ENCODE assay signal across 8 cellular contexts in the genomic region with DNA sequence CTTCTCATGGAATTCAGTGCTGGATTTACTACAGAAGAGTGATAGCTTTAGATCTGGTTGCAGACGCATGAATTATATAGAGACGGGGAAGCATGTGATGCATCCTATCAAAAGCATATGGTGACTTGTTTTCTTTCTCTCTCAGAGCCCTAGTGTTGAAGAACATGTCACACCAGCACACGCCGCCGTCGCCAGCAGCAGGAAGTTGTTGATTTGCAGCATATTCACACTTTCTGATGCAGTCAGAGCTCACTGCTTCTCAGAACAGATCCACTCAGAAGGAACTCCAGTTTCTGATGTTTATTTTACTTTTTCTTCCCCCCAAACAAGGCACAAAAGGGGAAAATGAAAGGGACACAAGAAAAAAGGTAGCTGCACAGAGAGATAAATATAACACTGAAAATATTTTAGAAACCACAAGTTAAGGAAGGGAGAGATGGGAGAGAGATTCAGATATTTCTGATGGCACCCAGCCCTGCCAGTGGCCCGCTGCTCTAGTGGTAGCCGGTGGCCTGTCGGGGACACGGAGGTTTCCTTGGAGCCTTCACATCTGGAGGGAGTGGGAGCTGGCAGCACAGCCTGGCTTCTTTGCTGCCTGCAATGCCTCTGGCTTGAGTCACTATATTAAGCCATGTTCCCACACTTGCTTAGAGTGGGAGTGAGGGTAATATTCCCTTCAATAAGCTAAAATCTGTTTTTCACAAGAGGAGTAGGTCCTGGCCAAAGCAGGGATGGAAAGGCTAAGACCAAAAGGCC.
DNase-seq lines count a peak whose midpoint lies in the region; ATAC-seq and TF ChIP-seq lines count a peak whose summit lies in the region.

No MANE protein-coding gene starts in this region.

- TF ChIP-seq CTCF in AG09319 (IDR thresholded peaks at IDR 0.05; ENCODE audit: low read depth, low read length) (no peak), chondrocyte (IDR thresholded peaks at IDR 0.05) (peak; percentile 22)

- DNase-seq in AG09319 (ENCODE audit: extremely low read depth, low read depth) (peak; percentile 71), NCI-H1694 treated with DMSO at 0.1 percent for 48 hours (lab: John Stamatoyannopoulos, UW) (peak; percentile 58), chondrocyte (ENCODE audit: low spot score) (no peak), myocyte (ENCODE audit: low read depth) (peak; percentile 81), KG1 (lab: John Stamatoyannopoulos, UW) (no peak), GF-D8 (lab: John Stamatoyannopoulos, UW) (no peak), HuH-7.5 (ENCODE audit: low spot score) (no peak)

- peak overlapping the region; percentile 97 for H3K27ac Mint-ChIP-seq in chondrocyte (ENCODE audit: unreplicated experiment)

- peaks cover 31% of the 10 kb centered on the region for H3K36me3 Mint-ChIP-seq in chondrocyte (ENCODE audit: low read depth)

- H3K27me3 Mint-ChIP-seq in chondrocyte (ENCODE audit: low read depth): no peaks in the 10 kb centered on the region

- ATAC-seq in GM18517 (IDR thresholded peaks at IDR 0.05; ENCODE audit: unreplicated experiment): no peak

- peaks cover 60% of the 10 kb centered on the region for H3K4me1 Mint-ChIP-seq in chondrocyte (ENCODE audit: low read depth)

- H3K9me3 Mint-ChIP-seq in chondrocyte (ENCODE audit: low read depth): no peaks in the 10 kb centered on the region

- H3K4me3 Mint-ChIP-seq in chondrocyte (ENCODE audit: unreplicated experiment): peak overlapping the region; percentile 68

Comparison
In these comparisons a context has a peak if more than half of its experiments do, and no peak if none do; other contexts are left out.
1. DNase-seq: peak in AG09319 (single experiment), NCI-H1694 treated with DMSO at 0.1 percent for 48 hours (single experiment) and myocyte (single experiment); none in chondrocyte (single experiment), KG1 (single experiment), GF-D8 (single experiment) and HuH-7.5 (single experiment).